In genomic region chr16:69889295-69889964, GRCh38 we compare ENCODE assay signal across 1 cellular context.
TF ChIP-seq lines count a peak whose summit lies in the region.

No MANE protein-coding gene starts in this region.

TF ChIP-seq in IMR-90, 13 proteins besides CTCF, POLR2A, EP300 and RAD21 (continued from another document):
- TF ChIP-seq USF2 (IDR thresholded peaks at IDR 0.05; ENCODE audit: low read depth, low read length): no peak
- no peak for TF ChIP-seq RFX5 (IDR thresholded peaks at IDR 0.05; ENCODE audit: low read depth, low read length)
- TF ChIP-seq RCOR1 (IDR thresholded peaks at IDR 0.05; ENCODE audit: insufficient replicate concordance, low read length): no peak
TF ChIP-seq in IMR-90: peak in this region for 0.
